Comparison of ENCODE assay signal across 12 cellular contexts in genomic region chr7:130998993-130999602, GRCh38.
DNase-seq lines count a peak whose midpoint lies in the region; ATAC-seq, FAIRE-seq and TF ChIP-seq lines count a peak whose summit lies in the region.
"Had no signal": no experiment of that assay in that cellular context is flagged by ENCODE, and none has a peak within 500 bp of the region (broad histone marks: within the 10 kb centered on the region; RNA-seq: fewer than 3 reads in every experiment).

No MANE protein-coding gene starts in this region.

- peaks cover 13% of the 10 kb centered on the region; the same call in 2 of the 3 replicates for H3K36me3 Mint-ChIP-seq in GM23338 (ENCODE audit: low read depth)

- no peak overlapping the region for H3K4me2 ChIP-seq in GM23338

- H3K36me3 ChIP-seq in GM23338 (ENCODE audit: insufficient read depth) = no peaks in the 10 kb centered on the region; the same call in 1 of the 2 replicates
- H3K36me3 ChIP-seq in effector memory CD4-positive, alpha-beta T cell (ENCODE audit: control insufficient read depth, insufficient read depth, low read length) = peaks cover 4% of the 10 kb centered on the region
- peaks cover 0 to 11% of the 10 kb centered on the region in 2 donors for H3K36me3 ChIP-seq in gastrocnemius medialis

- intact Hi-C loops in gastrocnemius medialis (cut with DNase I; ENCODE audit: low total_unique reads) = loop anchor here (5.0 kb wide), 1 partner anchor 37 kb away; no protein-coding TSS in a partner anchor

- POLR2A ChIA-PET in RWPE1 (lab: Yijun Ruan, JAX; ENCODE audit: low non-redundant PET) = no interaction called here

- DNase-seq in GM23338 (ENCODE audit: low spot score) (no peak), RWPE1 (ENCODE audit: low spot score) (no peak), gastrocnemius medialis (no peak), NCI-H187 treated with DMSO at 0.1 percent for 48 hours (lab: John Stamatoyannopoulos, UW) (no peak), D721Med (ENCODE audit: insufficient read length, low spot score) (no peak), D341Med (ENCODE audit: low spot score) (no peak)
- DNase-seq in effector memory CD4-positive, alpha-beta T cell = no peak
- DNase-seq: effector CD8-positive, alpha-beta T cell; GF-D8; NCI-H1092 treated with DMSO at 0.1 percent for 48 hours had no signal

- in situ Hi-C loops in gastrocnemius medialis (cut with MboI; ENCODE audit: low sequenced_read_pairs in 4 of 4) = no loop called here

- no peak overlapping the region for H2AFZ ChIP-seq in GM23338

- H3K4me1 ChIP-seq in GM23338 (ENCODE audit: insufficient read depth) = no peaks in the 10 kb centered on the region
- peaks cover 58% of the 10 kb centered on the region for H3K4me1 ChIP-seq in effector memory CD4-positive, alpha-beta T cell (ENCODE audit: control insufficient read depth, insufficient read depth, low read length, poor library complexity, severe bottlenecking)
- peaks cover 78 to 84% of the 10 kb centered on the region in 2 donors for H3K4me1 ChIP-seq in gastrocnemius medialis

- peaks cover 4% of the 10 kb centered on the region; the same call in 1 of the 2 replicates for H4K20me1 ChIP-seq in GM23338 (replicated peaks; ENCODE audit: insufficient read depth)

- peak; percentile 15; the same call in 1 of the 3 replicates for ATAC-seq in GM23338
- no peak for ATAC-seq in gastrocnemius medialis
- ATAC-seq in HG02759 (IDR thresholded peaks at IDR 0.05; ENCODE audit: unreplicated experiment) = no peak

- no peak for TF ChIP-seq POLR2A in gastrocnemius medialis (IDR thresholded peaks at IDR 0.05)

- H3F3A ChIP-seq in GM23338 (replicated peaks; ENCODE audit: low read depth) = no peaks in the 10 kb centered on the region

- peaks cover 6% of the 10 kb centered on the region; the same call in 1 of the 2 replicates for H3K79me2 ChIP-seq in GM23338 (replicated peaks; ENCODE audit: insufficient read depth)

- no peaks in the 10 kb centered on the region for H3K27me3 ChIP-seq in GM23338 (ENCODE audit: insufficient read depth)
- H3K27me3 ChIP-seq in effector memory CD4-positive, alpha-beta T cell (replicated peaks; ENCODE audit: control insufficient read depth, insufficient read depth, low read length, poor library complexity, severe bottlenecking) = no peaks in the 10 kb centered on the region
- no peaks in the 10 kb centered on the region for H3K27me3 ChIP-seq in gastrocnemius medialis

- H3K27ac ChIP-seq in GM23338 (ENCODE audit: low read depth) (no peak overlapping the region), RWPE1 (peak overlapping the region; percentile 69), gastrocnemius medialis (peak overlapping the region in 3 of 4 donors; percentile 25 to 47 (median 40))
- H3K27ac ChIP-seq in effector memory CD4-positive, alpha-beta T cell (ENCODE audit: insufficient read depth, low read length, poor library complexity, severe bottlenecking) = peak overlapping the region; percentile 20

- peaks cover 9% of the 10 kb centered on the region for H3K9me3 Mint-ChIP-seq in GM23338

- FAIRE-seq in D721Med (lab: Jason Lieb, UNC) = no peak

- no peaks in the 10 kb centered on the region for H3K9me3 ChIP-seq in effector memory CD4-positive, alpha-beta T cell (ENCODE audit: control insufficient read depth, low read length)
- H3K9me3 ChIP-seq in gastrocnemius medialis = no peaks in the 10 kb centered on the region

- CTCF ChIA-PET in RWPE1 (lab: Yijun Ruan, JAX) = interaction anchor here (1.1 kb wide), 1 partner anchor 14 kb away, joined by 4 read pairs; no protein-coding TSS in a partner anchor

- H3K4me3 ChIP-seq in GM23338 (no peak overlapping the region), gastrocnemius medialis (no peak overlapping the region)
- H3K4me3 ChIP-seq in effector memory CD4-positive, alpha-beta T cell (ENCODE audit: insufficient read depth, low read depth, low read length, poor library complexity, severe bottlenecking) = no peak overlapping the region
- H3K4me3 ChIP-seq: lung had no signal

- no peak for TF ChIP-seq CTCF in GM23338 (conservative IDR thresholded peaks at IDR 0.05; ENCODE audit: low read depth in 2 of 2)
- TF ChIP-seq CTCF in RWPE1 (conservative IDR thresholded peaks at IDR 0.05; ENCODE audit: low read depth) = no peak
- no peak for TF ChIP-seq CTCF in gastrocnemius medialis (IDR thresholded peaks at IDR 0.05 in 4 of 5, conservative IDR thresholded peaks at IDR 0.05 in 1 of 5)
- TF ChIP-seq CTCF in D721Med (IDR thresholded peaks at IDR 0.05; ENCODE audit: insufficient read depth, missing control alignments) = no peak

- H3K27me3 Mint-ChIP-seq in GM23338 (ENCODE audit: insufficient read depth, low read depth, poor library complexity) = no peaks in the 10 kb centered on the region

- H3K9me2 ChIP-seq in GM23338 (ENCODE audit: insufficient read depth) = no peaks in the 10 kb centered on the region

- peaks cover 17% of the 10 kb centered on the region for H3K4me1 Mint-ChIP-seq in GM23338

- no peak overlapping the region for H3K4me3 Mint-ChIP-seq in GM23338

- H3K27ac Mint-ChIP-seq in GM23338 = peak overlapping the region; percentile 42; the same call in 1 of the 2 replicates

TF ChIP-seq in GM23338, 12 proteins besides CTCF, POLR2A, EP300 and RAD21:
- TF ChIP-seq NANOG (IDR thresholded peaks at IDR 0.05; ENCODE audit: borderline replicate concordance) (no peak), CREB1 (CRISPR knock-in tag; IDR thresholded peaks at IDR 0.05; ENCODE audit: low read depth) (no peak), ZNF114 (CRISPR knock-in tag; IDR thresholded peaks at IDR 0.05) (no peak), ZNF331 (CRISPR knock-in tag; IDR thresholded peaks at IDR 0.05; ENCODE audit: low read depth) (no peak), STAT1 (IDR thresholded peaks at IDR 0.05; ENCODE audit: unreplicated experiment) (no peak), EZH2phosphoT487 (IDR thresholded peaks at IDR 0.05; ENCODE audit: unreplicated experiment) (no peak)
